ENCODE assay signal across 9 cellular contexts in genomic region chr22:29480512-29481264, GRCh38. TPM values are rescaled to one million over a fixed set of nuclear protein-coding genes. Genes with fewer than 3 reads are reported as not detected.
DNase-seq lines count a peak whose midpoint lies in the region; TF ChIP-seq lines count a peak whose summit lies in the region.
"Had no signal": no experiment of that assay in that cellular context is flagged by ENCODE, and none has a peak within 500 bp of the region (broad histone marks: within the 10 kb centered on the region; RNA-seq: fewer than 3 reads in every experiment).

No MANE protein-coding gene starts in this region.

- peaks cover 46% of the 10 kb centered on the region for H3K27me3 Mint-ChIP-seq in osteocyte (ENCODE audit: unreplicated experiment)

- H3K4me1 Mint-ChIP-seq in osteocyte (ENCODE audit: unreplicated experiment): peaks cover 20% of the 10 kb centered on the region

- DNase-seq in HS-27A (ENCODE audit: low read depth) (peak; percentile 81), activated T-cell treated with anti-CD3 and anti-CD28 coated beads for 48 hours (ENCODE audit: low read depth) (peak; percentile 58), fibroblast of the aortic adventitia (ENCODE audit: low read depth) (peak; percentile 50), osteocyte (ENCODE audit: extremely low spot score, unreplicated experiment) (no peak), RKO (ENCODE audit: low spot score) (no peak), COLO829 (ENCODE audit: low spot score) (no peak), NCI-H1436 (lab: John Stamatoyannopoulos, UW) (no peak), SKM-1 treated with dmso at 0.1 percent for 144 hours (lab: John Stamatoyannopoulos, UW; ENCODE audit: unreplicated experiment) (no peak)

- H3K4me3 Mint-ChIP-seq in osteocyte (ENCODE audit: unreplicated experiment): peak overlapping the region; percentile 67

- no peaks in the 10 kb centered on the region for H3K9me3 Mint-ChIP-seq in osteocyte (ENCODE audit: unreplicated experiment)

- TF ChIP-seq CTCF in fibroblast of the aortic adventitia (IDR thresholded peaks at IDR 0.05; ENCODE audit: insufficient read depth, low read length): no peak
- TF ChIP-seq CTCF in osteocyte (IDR thresholded peaks at IDR 0.05): no peak

- no peak overlapping the region for H3K27ac Mint-ChIP-seq in osteocyte (ENCODE audit: unreplicated experiment)

- peak overlapping the region; percentile 52 for H3K4me3 ChIP-seq in fibroblast of the aortic adventitia (ENCODE audit: low read depth, low read length)

- no peaks in the 10 kb centered on the region for H3K36me3 Mint-ChIP-seq in osteocyte (ENCODE audit: unreplicated experiment)

RNA-seq across cellular contexts. Expression of gene NEFH, which starts 0.7 kb away (rescaled TPM):
- total RNA-seq in fibroblast of the aortic adventitia (ENCODE audit: low replicate concordance): 0.49 and 0.54 TPM in 2 replicates
- 0.62 and 1.4 TPM in 2 replicates for total RNA-seq in osteocyte

RNA-seq across cellular contexts. Expression of gene RFPL1, which starts 42.3 kb away (rescaled TPM):
- total RNA-seq in fibroblast of the aortic adventitia (ENCODE audit: low replicate concordance): not detected in 2 replicates
- not detected in 2 replicates for total RNA-seq in osteocyte
- total RNA-seq: pulmonary artery endothelial cell had no signal

Comparison
In these comparisons a context has a peak if more than half of its experiments do, and no peak if none do; other contexts are left out.
1. DNase-seq: peak in HS-27A (single experiment), activated T-cell treated with anti-CD3 and anti-CD28 coated beads for 48 hours (single experiment) and fibroblast of the aortic adventitia (single experiment); none in osteocyte (single experiment), RKO (single experiment), COLO829 (single experiment), NCI-H1436 (single experiment) and SKM-1 treated with dmso at 0.1 percent for 144 hours (single experiment).